ENCODE assay signal across 8 cellular contexts in the genomic region with DNA sequence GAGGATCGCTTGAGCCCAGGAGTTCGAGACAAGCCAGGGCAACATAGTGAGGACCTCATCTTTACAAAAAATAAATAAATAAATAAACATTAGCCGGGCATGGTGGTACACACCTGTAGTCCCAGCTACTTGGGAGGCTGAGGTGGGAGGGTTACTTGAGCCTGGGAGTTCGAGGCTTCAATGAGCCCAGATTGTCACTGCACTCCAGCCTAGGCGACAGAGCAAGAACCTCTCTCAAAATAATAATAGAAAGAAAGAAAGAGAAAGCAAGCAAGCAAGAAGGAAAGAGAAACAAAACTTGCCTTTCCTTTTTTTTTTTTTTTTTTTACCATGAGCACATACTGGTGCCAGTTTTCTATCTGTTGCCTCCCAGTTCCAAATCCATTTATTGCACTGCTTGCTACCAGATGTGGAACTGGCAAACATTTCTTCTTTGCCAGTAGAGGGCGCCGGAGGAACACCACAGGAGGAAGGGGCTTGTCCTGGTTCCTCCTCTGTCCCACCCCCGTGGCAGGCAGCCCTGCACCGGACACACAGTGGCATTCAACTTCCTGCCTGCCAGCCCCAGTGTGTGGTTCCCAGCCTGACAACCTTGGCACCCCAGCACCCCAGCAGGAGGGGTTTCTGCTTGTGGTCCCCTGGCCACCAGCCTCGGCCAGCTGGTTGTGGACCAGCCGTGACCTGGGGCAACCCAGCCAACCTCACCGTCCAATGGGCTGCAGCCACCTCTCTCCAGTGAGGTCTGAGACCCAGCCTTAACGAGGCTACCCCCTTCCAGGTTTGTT. TPM values are rescaled to one million over a fixed set of nuclear protein-coding genes. Genes with fewer than 3 reads are reported as not detected.
DNase-seq lines count a peak whose midpoint lies in the region; ATAC-seq, FAIRE-seq and TF ChIP-seq lines count a peak whose summit lies in the region.
"Not testable (repeated sequence)": the region's sequence is repeated elsewhere in the genome, so short reads cannot be mapped to it uniquely, and the experiment has no call there.

No MANE protein-coding gene starts in this region.

- ATAC-seq in HG03175 (IDR thresholded peaks at IDR 0.05; ENCODE audit: unreplicated experiment) = peak; percentile 80
- peak; percentile 98 for ATAC-seq in GM12878
- ATAC-seq in psoas muscle = peak; percentile 80 to 98 (median 86)

- TF ChIP-seq CTCF in GM12873 (IDR thresholded peaks at IDR 0.05; ENCODE audit: insufficient read depth, low read depth, low read length, missing control alignments) (peak; percentile 44), PC-9 (conservative IDR thresholded peaks at IDR 0.05) (peak; percentile 70), GM12878 (IDR thresholded peaks at IDR 0.05 in 2 of 3, conservative IDR thresholded peaks at IDR 0.05 in 1 of 3; ENCODE audit: control insufficient read depth in 2 of 3, extremely low read depth in 1 of 3, insufficient read depth in 1 of 3, low read depth in 3 of 3, low read length in 3 of 3) (peak; percentile 37 to 44 (median 40); a peak in 5 of 6 replicates), right atrium auricular region (IDR thresholded peaks at IDR 0.05) (peak in 1 of 2 donors; percentile 50), psoas muscle (IDR thresholded peaks at IDR 0.05) (peak; percentile 44), stomach (IDR thresholded peaks at IDR 0.05) (peak in 2 of 7 experiments; percentile 21 to 22)

- H3K4me3 ChIP-seq in PC-9 = peak overlapping the region; percentile 43; the same call in 1 of the 2 replicates
- not testable (repeated sequence) for H3K4me3 ChIP-seq in GM12878, psoas muscle
- H3K4me3 ChIP-seq in right atrium auricular region = peak overlapping the region in 1 of 2 donors; percentile 26
- peak overlapping the region in 3 of 4 donors; percentile 7 to 32 (median 24) for H3K4me3 ChIP-seq in stomach

- H4K20me1 ChIP-seq in PC-9 (ENCODE audit: insufficient read depth); GM12878 (ENCODE audit: control insufficient read depth, insufficient read depth): not testable (repeated sequence)

- DNase-seq in PC-9 (peak; percentile 82 to 84), right atrium auricular region (ENCODE audit: low spot score) (peak; percentile 57), psoas muscle (peak in 1 of 2 donors; percentile 77), stomach (peak; percentile 57)
- DNase-seq in activated CD4-positive, alpha-beta T cell treated with anti-CD3 and anti-CD28 coated beads, Interleukin-2, amount 50 U/mL, for 4 hours = peak; percentile 63 to 65
- DNase-seq in GM12878 (ENCODE audit: low read depth, low spot score) = not testable (repeated sequence)

- not testable (repeated sequence) for H3F3A ChIP-seq in PC-9 (ENCODE audit: insufficient read depth, low read depth)

- WGBS in GM12878 (ENCODE audit: insufficient coverage, insufficient replicate concordance, low lambda C conversion rate, missing lambda C conversion rate) = 57% methylated on average over 5 of the region's 13 CpGs
- WGBS in psoas muscle, 3 donors = 41 to 64% (median 52%) methylated on average over 2 to 7 of the region's 13 CpGs
- 38 to 70% (median 49%) methylated on average over 4 to 8 of the region's 13 CpGs for WGBS in stomach, 5 donors

- peak; percentile 72 for TF ChIP-seq RAD21 in GM12878 (IDR thresholded peaks at IDR 0.05; ENCODE audit: insufficient read depth, low read depth, low read length)

- not testable (repeated sequence) for H3K79me2 ChIP-seq in PC-9 (ENCODE audit: low read depth); GM12878 (ENCODE audit: control insufficient read depth, insufficient read depth, low read length)

- H3K9me2 ChIP-seq in PC-9 (ENCODE audit: insufficient read depth) = not testable (repeated sequence)

- H3K27me3 ChIP-seq in PC-9 (ENCODE audit: insufficient read depth, low read depth); GM12878 (replicated peaks in 1 of 2; ENCODE audit: control insufficient read depth in 2 of 2, insufficient read depth in 2 of 2, low read length in 1 of 2); right atrium auricular region; psoas muscle (ENCODE audit: insufficient read depth in 3 of 3, low read length in 2 of 3); stomach: not testable (repeated sequence)

- intact Hi-C loops in PC-9 (cut with micrococcal nuclease; ENCODE audit: unreplicated experiment); GM12878 (cut with micrococcal nuclease; ENCODE audit: unreplicated experiment); psoas muscle (cut with DNase I); stomach (cut with DNase I; ENCODE audit: low total_unique reads): not testable (repeated sequence)

- peak overlapping the region; percentile 76 for H3K27ac ChIP-seq in PC-9
- H3K27ac ChIP-seq in GM12878 (ENCODE audit: control insufficient read depth, insufficient read depth); right atrium auricular region; psoas muscle: not testable (repeated sequence)
- peak overlapping the region in 2 of 5 donors; percentile 17 to 32 for H3K27ac ChIP-seq in stomach

- H3K4me1 ChIP-seq in PC-9 (replicated peaks; ENCODE audit: insufficient read depth); GM12878 (ENCODE audit: control insufficient read depth, insufficient read depth, low read length); right atrium auricular region; psoas muscle; stomach: not testable (repeated sequence)

- RAD21 ChIA-PET in GM12878 (lab: Charles Lee; ENCODE audit: unreplicated experiment) = not testable (repeated sequence)

- not testable (repeated sequence) for TF ChIP-seq EP300 in GM12878 (IDR thresholded peaks at IDR 0.05; ENCODE audit: borderline replicate concordance in 1 of 2, control insufficient read depth in 1 of 2, low read depth in 2 of 2, low read length in 2 of 2); stomach (IDR thresholded peaks at IDR 0.05)

- FAIRE-seq in GM12878 (lab: Jason Lieb, UNC) = not testable (repeated sequence)

- TF ChIP-seq POLR2A in GM12878 (IDR thresholded peaks at IDR 0.05; ENCODE audit: low read depth, low read length); stomach (IDR thresholded peaks at IDR 0.05): not testable (repeated sequence)

- not testable (repeated sequence) for H3K9ac ChIP-seq in GM12878 (ENCODE audit: control insufficient read depth, insufficient read depth, low read length)

- CTCF ChIA-PET in PC-9 (lab: Charles Lee); GM12878 (lab: Yijun Ruan, JAX): not testable (repeated sequence)

- SMC1A ChIA-PET in GM12878 (lab: Charles Lee; ENCODE audit: uncharacterized antibody, unreplicated experiment) = not testable (repeated sequence)

- not testable (repeated sequence) for H3K36me3 ChIP-seq in PC-9 (ENCODE audit: low read depth); GM12878 (ENCODE audit: control insufficient read depth in 2 of 2, insufficient read depth in 2 of 2, low read length in 1 of 2); right atrium auricular region; psoas muscle (ENCODE audit: insufficient read depth in 1 of 2, low read depth in 1 of 2); stomach

- H3K9me3 ChIP-seq in PC-9 (ENCODE audit: insufficient read depth, low read depth); GM12878 (replicated peaks; ENCODE audit: control insufficient read depth, insufficient read depth, low read length); right atrium auricular region; psoas muscle; stomach: not testable (repeated sequence)

- H3K4me2 ChIP-seq in PC-9 = peak overlapping the region; percentile 58
- not testable (repeated sequence) for H3K4me2 ChIP-seq in GM12878 (ENCODE audit: control insufficient read depth, insufficient read depth)

- BruUV-seq in PC-9 (replicated peaks; lab: Mats Ljungman, UMichigan); GM12878 (replicated peaks; lab: Mats Ljungman, UMichigan): not testable (repeated sequence)

- POLR2A ChIA-PET in PC-9 (lab: Charles Lee; ENCODE audit: unreplicated experiment); GM12878 (lab: Charles Lee): not testable (repeated sequence)

- in situ Hi-C loops in GM12878 (cut with MboI) = not testable (repeated sequence)

- not testable (repeated sequence) for H2AFZ ChIP-seq in PC-9; GM12878 (ENCODE audit: control insufficient read depth, low read depth, low read length)

RNA-seq across cellular contexts. Expression of gene ATXN2L, which starts 20.4 kb away (rescaled TPM):
- 298 and 356 TPM in 2 replicates for total RNA-seq in PC-9 (2021)
- total RNA-seq in GM12878 (2013; cell fraction: nucleolus; rRNA removed) = 161 and 186 TPM in 2 replicates
- 36.7 and 47.7 TPM in 2 replicates for total RNA-seq in GM12878 (2014; rRNA removed)
- total RNA-seq in GM12878 (2014; rRNA removed; fragmentation: Illumina TruSeq; extraction: Trizol) = 28.8 and 31.2 TPM in 2 replicates
- total RNA-seq in GM12878 (2021) = 199 and 210 TPM in 2 replicates
- 60.2 TPM for polyA plus RNA-seq in GM12878 (2011; ENCODE audit: low read depth)
- polyA plus RNA-seq in GM12878 (2011; rRNA removed) = 21.4 and 23.0 TPM in 2 replicates
- 36.0 and 37.8 TPM in 2 replicates for polyA plus RNA-seq in GM12878 (2011; cell fraction: cytosol; rRNA removed)
- 316 and 416 TPM in 2 replicates for polyA plus RNA-seq in GM12878 (2011; cell fraction: nucleus; rRNA removed)
- 130 and 132 TPM in 2 replicates for polyA plus RNA-seq in GM12878 (2012)
- polyA plus RNA-seq in GM12878 (2014; fragmentation: Illumina TruSeq; extraction: Trizol) = 42.5 and 75.3 TPM in 2 replicates
- 10 to 100 TPM in 1 of 2 experiments, 1 to 10 TPM in 1; 3.5 to 13.2 TPM for polyA plus RNA-seq in GM12878 (2014; fragmentation: Nextera tagmentation; extraction: Ambion mirVana)
- 110 and 126 TPM in 2 replicates for polyA plus RNA-seq in GM12878 (2014; rRNA removed)
- polyA plus RNA-seq in GM12878 (2016; fragmentation: Nextera tagmentation; extraction: Ambion mirVana) = 10 to 100 TPM; 74.5 to 86.9 TPM
- polyA minus RNA-seq in GM12878 (2011; rRNA and poly(A)+ RNA removed) = 30.8 and 35.7 TPM in 2 replicates
- polyA minus RNA-seq in GM12878 (2011; cell fraction: cytosol; rRNA and poly(A)+ RNA removed) = 61.2 and 63.1 TPM in 2 replicates
- polyA minus RNA-seq in GM12878 (2011; cell fraction: nucleus; rRNA and poly(A)+ RNA removed) = 52.6 and 100 TPM in 2 replicates
- 10 to 100 TPM; 26.0 to 55.1 TPM for total RNA-seq in right atrium auricular region
- total RNA-seq in psoas muscle = 10 to 100 TPM; 47.7 to 66.2 (median 55.4) TPM
- 10 to 100 TPM; 28.8 to 50.0 (median 37.2) TPM for polyA plus RNA-seq in psoas muscle
- total RNA-seq in stomach = 100 to 1,000 TPM in 2 of 5 donors, 10 to 100 TPM in 3; 51.0 to 644 (median 88.8) TPM
- 10 to 100 TPM; 24.4 to 60.1 (median 57.3) TPM for polyA plus RNA-seq in stomach

RNA-seq across cellular contexts. Expression of gene TUFM, which starts 43.7 kb away (rescaled TPM):
- total RNA-seq in PC-9 (2021) (342 and 448 TPM in 2 replicates), GM12878 (2014; rRNA removed) (245 and 274 TPM in 2 replicates), GM12878 (2014; rRNA removed; fragmentation: Illumina TruSeq; extraction: Trizol) (145 and 161 TPM in 2 replicates), GM12878 (2021) (258 and 260 TPM in 2 replicates), right atrium auricular region (100 to 1,000 TPM; 122 to 165 TPM), psoas muscle (100 to 1,000 TPM; 155 to 233 (median 187) TPM), stomach (100 to 1,000 TPM in 1 of 5 donors, 10 to 100 TPM in 4; 49.8 to 186 (median 68.8) TPM)
- total RNA-seq in GM12878 (2013; cell fraction: nucleolus; rRNA removed) = 37.3 and 53.1 TPM in 2 replicates
- polyA plus RNA-seq in GM12878 (2011; ENCODE audit: low read depth) = 101 TPM
- polyA plus RNA-seq in GM12878 (2011; rRNA removed) (68.9 and 117 TPM in 2 replicates), GM12878 (2014; fragmentation: Illumina TruSeq; extraction: Trizol) (92.2 and 172 TPM in 2 replicates), GM12878 (2014; fragmentation: Nextera tagmentation; extraction: Ambion mirVana) (100 to 1,000 TPM in 1 of 2 experiments, 10 to 100 TPM in 1; 23.4 to 101 TPM), GM12878 (2014; rRNA removed) (191 and 231 TPM in 2 replicates), GM12878 (2016; fragmentation: Nextera tagmentation; extraction: Ambion mirVana) (100 to 1,000 TPM; 336 to 354 TPM), psoas muscle (100 to 1,000 TPM; 211 to 355 (median 240) TPM), stomach (100 to 1,000 TPM; 128 to 286 (median 145) TPM)
- 134 and 152 TPM in 2 replicates for polyA plus RNA-seq in GM12878 (2011; cell fraction: cytosol; rRNA removed)
- 285 and 312 TPM in 2 replicates for polyA plus RNA-seq in GM12878 (2011; cell fraction: nucleus; rRNA removed)
- polyA plus RNA-seq in GM12878 (2012) = 141 and 149 TPM in 2 replicates
- 44.5 and 58.9 TPM in 2 replicates for polyA minus RNA-seq in GM12878 (2011; rRNA and poly(A)+ RNA removed)
- 42.5 and 43.7 TPM in 2 replicates for polyA minus RNA-seq in GM12878 (2011; cell fraction: cytosol; rRNA and poly(A)+ RNA removed)
- 27.7 and 43.2 TPM in 2 replicates for polyA minus RNA-seq in GM12878 (2011; cell fraction: nucleus; rRNA and poly(A)+ RNA removed)

RNA-seq across cellular contexts. Expression of gene NPIPB9, which starts 50.8 kb away (rescaled TPM):
- total RNA-seq in PC-9 (2021) (6.1 and 8.5 TPM in 2 replicates), GM12878 (2014; rRNA removed) (0.51 and 0.60 TPM in 2 replicates), GM12878 (2014; rRNA removed; fragmentation: Illumina TruSeq; extraction: Trizol) (1.2 and 1.6 TPM in 2 replicates), GM12878 (2021) (0.80 and 1.6 TPM in 2 replicates), right atrium auricular region (under 1 TPM in 1 of 2 donors, not detected in 1; 0.70 TPM), psoas muscle (1 to 10 TPM in 1 of 4 donors, under 1 TPM in 1, not detected in 2; 0.62 to 1.2 TPM), stomach (10 to 100 TPM in 2 of 5 donors, 1 to 10 TPM in 2, not detected in 1; 7.1 to 24.3 (median 10.1) TPM)
- total RNA-seq in GM12878 (2013; cell fraction: nucleolus; rRNA removed) = 90.8 and 94.5 TPM in 2 replicates
- 1.1 TPM for polyA plus RNA-seq in GM12878 (2011; ENCODE audit: low read depth)
- polyA plus RNA-seq in GM12878 (2011; rRNA removed) (0.54 and 0.89 TPM in 2 replicates), GM12878 (2014; fragmentation: Illumina TruSeq; extraction: Trizol) (1.2 TPM in 1 of 2 replicates, not detected in the other), GM12878 (2014; fragmentation: Nextera tagmentation; extraction: Ambion mirVana) (under 1 TPM; 0.10 to 0.13 TPM), GM12878 (2014; rRNA removed) (0.37 and 1.6 TPM in 2 replicates), GM12878 (2016; fragmentation: Nextera tagmentation; extraction: Ambion mirVana) (under 1 TPM; 0.32 to 0.67 TPM), psoas muscle (under 1 TPM in 2 of 3 donors, not detected in 1; 0.12 to 0.39 TPM), stomach (under 1 TPM in 1 of 3 donors, not detected in 2; 0.40 TPM)
- polyA plus RNA-seq in GM12878 (2011; cell fraction: cytosol; rRNA removed) = 0.09 and 0.15 TPM in 2 replicates
- 2.1 and 3.0 TPM in 2 replicates for polyA plus RNA-seq in GM12878 (2011; cell fraction: nucleus; rRNA removed)
- polyA plus RNA-seq in GM12878 (2012) = 1.6 TPM in 2 replicates
- 0.26 and 2.0 TPM in 2 replicates for polyA minus RNA-seq in GM12878 (2011; rRNA and poly(A)+ RNA removed)
- polyA minus RNA-seq in GM12878 (2011; cell fraction: cytosol; rRNA and poly(A)+ RNA removed) = not detected in 2 replicates
- 2.5 TPM in 1 of 2 replicates, not detected in the other for polyA minus RNA-seq in GM12878 (2011; cell fraction: nucleus; rRNA and poly(A)+ RNA removed)
